Comparison of ENCODE assay signal across 8 cellular contexts in the genomic region with DNA sequence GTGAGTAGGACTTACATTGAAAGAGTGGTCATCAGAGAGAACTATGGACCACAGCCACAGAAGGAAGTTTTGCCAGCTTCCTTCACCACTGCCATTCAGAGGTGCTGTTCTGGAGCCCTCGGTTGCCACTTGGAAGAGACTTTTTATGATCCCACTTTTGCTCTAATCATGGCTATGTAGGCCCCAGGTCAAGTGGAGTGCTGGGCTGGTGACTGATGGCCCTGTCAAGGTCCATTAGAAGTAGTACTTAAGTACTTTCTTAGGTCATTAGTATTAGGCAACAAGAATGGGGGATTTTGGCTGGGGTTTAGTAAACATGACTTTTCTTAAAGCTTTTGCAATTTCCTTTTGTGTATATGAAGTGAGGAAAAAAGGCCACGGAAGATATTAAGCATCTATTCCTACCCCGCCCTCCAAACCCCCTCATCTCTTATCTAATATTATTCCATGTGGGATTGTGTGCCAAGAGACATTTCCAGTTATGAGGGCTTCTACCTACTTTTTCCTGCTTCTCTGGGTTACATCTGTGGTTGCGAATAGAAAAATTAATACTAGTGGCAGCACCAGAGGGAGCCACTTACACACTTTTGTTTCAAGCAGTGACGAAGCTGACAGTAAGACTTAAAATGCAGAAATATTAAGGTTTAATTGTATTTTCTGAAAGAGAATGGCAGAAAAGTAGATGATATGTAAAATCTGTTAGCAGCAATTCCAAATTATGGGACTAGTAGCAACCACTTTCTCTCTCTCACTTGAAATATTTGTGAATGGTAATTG. TPM values are rescaled to one million over a fixed set of nuclear protein-coding genes. Genes with fewer than 3 reads are reported as not detected.
DNase-seq lines count a peak whose midpoint lies in the region; TF ChIP-seq lines count a peak whose summit lies in the region.

No MANE protein-coding gene starts in this region.

- DNase-seq in NCI-H748 (lab: John Stamatoyannopoulos, UW; ENCODE audit: unreplicated experiment) = peak; percentile 47
- no peak for DNase-seq in NCI-H748 treated with DMSO at 0.1 percent for 48 hours (lab: John Stamatoyannopoulos, UW)
- DNase-seq in NCI-H2196 (lab: John Stamatoyannopoulos, UW; ENCODE audit: unreplicated experiment) = peak; percentile 56
- peak; percentile 62 for DNase-seq in dedifferentiated amniotic fluid mesenchymal stem cell (ENCODE audit: extremely low spot score)
- no peak for DNase-seq in nephron progenitor cell
- DNase-seq in activated naive CD4-positive, alpha-beta T cell (lab: John Stamatoyannopoulos, UW) = no peak
- no peak for DNase-seq in stimulated activated CD4-positive, alpha-beta T cell treated with anti-CD3 and anti-CD28 coated beads, Interleukin-1b, Interleukin-23, amount 100 ng/mL, for 48 hours
- DNase-seq in activated T-helper 1 cell treated with anti-CD3 and anti-CD28 coated beads, Interleukin-12 subunit alpha, Interleukin-12 subunit beta, Interleukin-2, Interleukin-4 antibody, amounts not matched to agents 30 ng/mL and 10 ng/mL and 1 ng/mL, durations not matched to agents 14 hours and 24 hours and 36 hours (ENCODE audit: low spot score) = no peak

- peaks cover 18% of the 10 kb centered on the region for H3K4me1 Mint-ChIP-seq in nephron progenitor cell
- no peaks in the 10 kb centered on the region for H3K4me1 Mint-ChIP-seq in activated T-helper 1 cell treated with anti-CD3 and anti-CD28 coated beads, Interleukin-12 subunit alpha, Interleukin-12 subunit beta, Interleukin-2, Interleukin-4 antibody, amounts not matched to agents 30 ng/mL and 10 ng/mL and 1 ng/mL, durations not matched to agents 14 hours and 24 hours and 36 hours (ENCODE audit: low read depth)

- H3K27me3 Mint-ChIP-seq in nephron progenitor cell (ENCODE audit: low read depth, poor library complexity) = peaks cover 5% of the 10 kb centered on the region
- H3K27me3 Mint-ChIP-seq in activated T-helper 1 cell treated with anti-CD3 and anti-CD28 coated beads, Interleukin-12 subunit alpha, Interleukin-12 subunit beta, Interleukin-2, Interleukin-4 antibody, amounts not matched to agents 30 ng/mL and 10 ng/mL and 1 ng/mL, durations not matched to agents 14 hours and 24 hours and 36 hours (ENCODE audit: insufficient read depth) = no peaks in the 10 kb centered on the region

- peak overlapping the region; percentile 47 for H3K27ac Mint-ChIP-seq in nephron progenitor cell
- H3K27ac Mint-ChIP-seq in activated T-helper 1 cell treated with anti-CD3 and anti-CD28 coated beads, Interleukin-12 subunit alpha, Interleukin-12 subunit beta, Interleukin-2, Interleukin-4 antibody, amounts not matched to agents 30 ng/mL and 10 ng/mL and 1 ng/mL, durations not matched to agents 14 hours and 24 hours and 36 hours = no peak overlapping the region

- H3K4me3 Mint-ChIP-seq in nephron progenitor cell = no peak overlapping the region
- no peak overlapping the region for H3K4me3 Mint-ChIP-seq in activated T-helper 1 cell treated with anti-CD3 and anti-CD28 coated beads, Interleukin-12 subunit alpha, Interleukin-12 subunit beta, Interleukin-2, Interleukin-4 antibody, amounts not matched to agents 30 ng/mL and 10 ng/mL and 1 ng/mL, durations not matched to agents 14 hours and 24 hours and 36 hours

- intact Hi-C loops in activated T-helper 1 cell treated with anti-CD3 and anti-CD28 coated beads, Interleukin-12 subunit alpha, Interleukin-12 subunit beta, Interleukin-2, Interleukin-4 antibody, amounts not matched to agents 30 ng/mL and 10 ng/mL and 1 ng/mL, durations not matched to agents 14 hours and 24 hours and 36 hours (cut with micrococcal nuclease) = no loop called here

- no peaks in the 10 kb centered on the region for H3K9me3 Mint-ChIP-seq in nephron progenitor cell
- H3K9me3 Mint-ChIP-seq in activated T-helper 1 cell treated with anti-CD3 and anti-CD28 coated beads, Interleukin-12 subunit alpha, Interleukin-12 subunit beta, Interleukin-2, Interleukin-4 antibody, amounts not matched to agents 30 ng/mL and 10 ng/mL and 1 ng/mL, durations not matched to agents 14 hours and 24 hours and 36 hours = no peaks in the 10 kb centered on the region

- H3K36me3 Mint-ChIP-seq in nephron progenitor cell (ENCODE audit: low read depth) = no peaks in the 10 kb centered on the region
- no peaks in the 10 kb centered on the region for H3K36me3 Mint-ChIP-seq in activated T-helper 1 cell treated with anti-CD3 and anti-CD28 coated beads, Interleukin-12 subunit alpha, Interleukin-12 subunit beta, Interleukin-2, Interleukin-4 antibody, amounts not matched to agents 30 ng/mL and 10 ng/mL and 1 ng/mL, durations not matched to agents 14 hours and 24 hours and 36 hours (ENCODE audit: low read depth)

- TF ChIP-seq CTCF in nephron progenitor cell (IDR thresholded peaks at IDR 0.05) = no peak

RNA-seq across cellular contexts. Expression of gene NLGN1, which starts 13.9 kb away (rescaled TPM):
- not detected in 2 replicates for total RNA-seq in activated T-helper 1 cell treated with anti-CD3 and anti-CD28 coated beads, Interleukin-12 subunit alpha, Interleukin-12 subunit beta, Interleukin-2, Interleukin-4 antibody, amounts not matched to agents 30 ng/mL and 10 ng/mL and 1 ng/mL, durations not matched to agents 14 hours and 24 hours and 36 hours

Comparison
In these comparisons a context has a peak if more than half of its experiments do, and no peak if none do; other contexts are left out.
1. DNase-seq: peak in NCI-H748 (single experiment), NCI-H2196 (single experiment) and dedifferentiated amniotic fluid mesenchymal stem cell (single experiment); none in NCI-H748 treated with DMSO at 0.1 percent for 48 hours (single experiment), nephron progenitor cell (single experiment), activated naive CD4-positive, alpha-beta T cell (0 of 4), stimulated activated CD4-positive, alpha-beta T cell treated with anti-CD3 and anti-CD28 coated beads, Interleukin-1b, Interleukin-23, amount 100 ng/mL, for 48 hours (single experiment) and activated T-helper 1 cell treated with anti-CD3 and anti-CD28 coated beads, Interleukin-12 subunit alpha, Interleukin-12 subunit beta, Interleukin-2, Interleukin-4 antibody, amounts not matched to agents 30 ng/mL and 10 ng/mL and 1 ng/mL, durations not matched to agents 14 hours and 24 hours and 36 hours (single experiment).